ENCODE assay signal across 21 cellular contexts in the genomic region with DNA sequence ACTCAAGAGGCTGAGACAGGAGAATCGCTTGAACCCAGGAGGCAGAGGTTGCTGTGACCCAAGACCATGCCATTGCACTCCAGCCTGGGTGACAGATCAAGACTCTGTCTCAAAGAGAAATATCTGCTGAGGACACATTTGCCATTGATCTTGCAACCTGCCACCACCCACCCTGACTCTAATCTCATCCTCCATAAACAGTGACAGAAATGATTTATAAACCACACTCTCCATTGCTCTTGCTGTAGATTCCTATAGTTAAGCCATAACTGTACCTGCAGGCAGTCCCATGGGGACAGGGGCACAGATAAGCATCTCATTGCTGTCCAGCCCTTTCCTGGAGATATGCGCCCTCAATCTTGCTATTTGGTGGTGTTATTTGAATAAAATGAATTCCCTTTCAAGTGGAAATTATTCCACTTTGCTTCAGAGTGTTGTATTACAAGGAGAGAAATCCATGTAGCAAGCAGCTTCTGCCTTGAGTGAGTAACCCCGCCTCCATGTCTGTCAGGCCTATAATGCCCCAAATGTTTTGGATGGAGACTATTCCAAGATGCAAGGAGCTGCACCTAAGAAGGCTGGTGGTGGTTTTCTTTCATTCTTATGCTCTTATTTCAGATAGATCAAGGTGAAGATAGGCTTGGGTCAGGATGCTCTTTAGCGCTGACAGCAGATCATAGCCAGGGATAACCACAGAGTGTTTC. TPM values are rescaled to one million over a fixed set of nuclear protein-coding genes. Genes with fewer than 3 reads are reported as not detected.
DNase-seq lines count a peak whose midpoint lies in the region; ATAC-seq, FAIRE-seq and TF ChIP-seq lines count a peak whose summit lies in the region.
"Had no signal": no experiment of that assay in that cellular context is flagged by ENCODE, and none has a peak within 500 bp of the region (broad histone marks: within the 10 kb centered on the region; RNA-seq: fewer than 3 reads in every experiment).

No MANE protein-coding gene starts in this region.

- H3K9ac ChIP-seq in endodermal cell (ENCODE audit: extremely low read depth, low read length, poor library complexity, severe bottlenecking): no peak overlapping the region

- POLR2A ChIA-PET in activated CD4-positive, alpha-beta T cell treated with anti-CD3 and anti-CD28 coated beads for 36 hours (lab: Charles Lee): no interaction called here

- 83 to 87% methylated on average over 3 to 4 of the region's 4 CpGs for WGBS in endodermal cell (ENCODE audit: insufficient coverage in 1 of 2, insufficient read length in 1 of 2), 2 experiments

- DNase-seq in D721Med (ENCODE audit: insufficient read length, low spot score): no peak
- DNase-seq in DMS79 treated with DMSO at 0.1 percent for 48 hours (lab: John Stamatoyannopoulos, UW): peak; percentile 82
- peak; percentile 66 for DNase-seq in NCI-H2171 treated with DMSO at 0.1 percent for 48 hours (lab: John Stamatoyannopoulos, UW)
- peak; percentile 34 for DNase-seq in endodermal cell
- no peak for DNase-seq in DMS53 (lab: John Stamatoyannopoulos, UW)
- no peak for DNase-seq in activated CD4-positive, alpha-beta T cell treated with anti-CD3 and anti-CD28 coated beads for 36 hours
- DNase-seq: ACHN; AML-193; COR-L47; NCI-H1105 treated with DMSO at 0.1 percent for 48 hours; NCI-H1930; NCI-H2227 treated with DMSO at 0.1 percent for 48 hours; NCI-H526 treated with DMSO at 0.1 percent for 48 hours; NK-92 treated with Interleukin-12 subunit alpha and Interleukin-12 subunit beta, amount 100 ng/mL, for 24 hours; SHP77 had no signal

- no peak overlapping the region for H3K27ac ChIP-seq in endodermal cell (ENCODE audit: low read depth, low read length)

- peaks cover 8% of the 10 kb centered on the region for H3K4me1 ChIP-seq in endodermal cell (ENCODE audit: control insufficient read depth, insufficient read depth, low read length)

- no peak overlapping the region for H3K4me3 Mint-ChIP-seq in endodermal cell
- H3K4me3 Mint-ChIP-seq in activated CD4-positive, alpha-beta T cell treated with anti-CD3 and anti-CD28 coated beads for 36 hours: no peak overlapping the region

- H3K4me1 Mint-ChIP-seq in endodermal cell: peaks cover 39% of the 10 kb centered on the region
- peaks cover 9% of the 10 kb centered on the region for H3K4me1 Mint-ChIP-seq in activated CD4-positive, alpha-beta T cell treated with anti-CD3 and anti-CD28 coated beads for 36 hours

- CTCF ChIA-PET in activated CD4-positive, alpha-beta T cell treated with anti-CD3 and anti-CD28 coated beads for 36 hours (lab: Charles Lee): interaction anchor here (0.7 to 1.3 kb wide), 3 partner anchors 10 to 172 kb away, joined by 3 to 7 read pairs (median 3); no protein-coding TSS in a partner anchor

- peak; percentile 66 for FAIRE-seq in D721Med (lab: Jason Lieb, UNC)
- FAIRE-seq: G401.6, H54 had no signal

- peaks cover 74% of the 10 kb centered on the region for H3K27me3 Mint-ChIP-seq in endodermal cell (ENCODE audit: insufficient read depth)
- peaks cover 63% of the 10 kb centered on the region for H3K27me3 Mint-ChIP-seq in activated CD4-positive, alpha-beta T cell treated with anti-CD3 and anti-CD28 coated beads for 36 hours

- no peak overlapping the region for H3K4me3 ChIP-seq in endodermal cell (ENCODE audit: low read length)

- TF ChIP-seq CTCF in D721Med (IDR thresholded peaks at IDR 0.05; ENCODE audit: insufficient read depth, missing control alignments) (no peak), endodermal cell (conservative IDR thresholded peaks at IDR 0.05) (no peak)

- no peak for ATAC-seq in GM21360 (IDR thresholded peaks at IDR 0.05; ENCODE audit: unreplicated experiment)
- ATAC-seq in activated CD4-positive, alpha-beta T cell treated with anti-CD3 and anti-CD28 coated beads for 36 hours: no peak
- ATAC-seq in GM19455 (IDR thresholded peaks at IDR 0.05; ENCODE audit: unreplicated experiment): no peak

- H3K27ac Mint-ChIP-seq in endodermal cell: no peak overlapping the region
- H3K27ac Mint-ChIP-seq in activated CD4-positive, alpha-beta T cell treated with anti-CD3 and anti-CD28 coated beads for 36 hours: no peak overlapping the region

- H3K9me3 Mint-ChIP-seq in endodermal cell: no peaks in the 10 kb centered on the region
- no peaks in the 10 kb centered on the region for H3K9me3 Mint-ChIP-seq in activated CD4-positive, alpha-beta T cell treated with anti-CD3 and anti-CD28 coated beads for 36 hours (ENCODE audit: low read depth)

- intact Hi-C loops in activated CD4-positive, alpha-beta T cell treated with anti-CD3 and anti-CD28 coated beads for 36 hours (cut with DNase I, micrococcal nuclease): no loop called here

- H3K27me3 ChIP-seq in endodermal cell (ENCODE audit: control insufficient read depth, insufficient read depth, low read length, poor library complexity, severe bottlenecking): peaks cover 70% of the 10 kb centered on the region

- H3K9me3 ChIP-seq in endodermal cell (ENCODE audit: control insufficient read depth, low read length): no peaks in the 10 kb centered on the region

- H3K36me3 Mint-ChIP-seq in endodermal cell (ENCODE audit: low read depth): no peaks in the 10 kb centered on the region
- no peaks in the 10 kb centered on the region for H3K36me3 Mint-ChIP-seq in activated CD4-positive, alpha-beta T cell treated with anti-CD3 and anti-CD28 coated beads for 36 hours (ENCODE audit: low read depth)

- H3K36me3 ChIP-seq in endodermal cell (ENCODE audit: control insufficient read depth, insufficient read depth, low read length): no peaks in the 10 kb centered on the region

RNA-seq across cellular contexts. Expression of a gene that starts 3.0 kb away (rescaled TPM):
- 1 to 10 TPM in 1 of 2 donors, under 1 TPM in 1; 0.38 to 1.7 TPM for total RNA-seq in endodermal cell
- polyA plus RNA-seq in endodermal cell (2013, experiment 1 of 2): 9.5 TPM
- 8.9 TPM for polyA plus RNA-seq in endodermal cell (2013, experiment 2 of 2)
- not detected for total RNA-seq in activated CD4-positive, alpha-beta T cell treated with anti-CD3 and anti-CD28 coated beads for 36 hours
- total RNA-seq: OCI-LY7; T-helper 1 cell treated with Interleukin-12 subunit alpha and Interleukin-12 subunit beta and Interleukin-4 antibody, amounts not matched to agents 30 ng/mL and 1 ng/mL, for 36 hours had no signal

RNA-seq across cellular contexts. Expression of a gene that starts 37.0 kb away (rescaled TPM):
- 1 to 10 TPM; 1.1 to 1.6 TPM for total RNA-seq in endodermal cell
- 3.0 TPM for polyA plus RNA-seq in endodermal cell (2013, experiment 1 of 2)
- polyA plus RNA-seq in endodermal cell (2013, experiment 2 of 2): 3.4 TPM
- total RNA-seq in activated CD4-positive, alpha-beta T cell treated with anti-CD3 and anti-CD28 coated beads for 36 hours: 1 to 10 TPM; 1.1 to 1.4 TPM

RNA-seq across cellular contexts. Expression of a gene that starts 46.5 kb away (rescaled TPM):
- 10 to 100 TPM; 16.2 to 22.5 TPM for total RNA-seq in endodermal cell
- 19.9 TPM for polyA plus RNA-seq in endodermal cell (2013, experiment 1 of 2)
- polyA plus RNA-seq in endodermal cell (2013, experiment 2 of 2): 21.3 TPM
- total RNA-seq in activated CD4-positive, alpha-beta T cell treated with anti-CD3 and anti-CD28 coated beads for 36 hours: 1 to 10 TPM; 8.6 to 10.0 TPM

Comparison
In these comparisons a context has a peak if more than half of its experiments do, and no peak if none do; other contexts are left out.
1. DNase-seq: peak in DMS79 treated with DMSO at 0.1 percent for 48 hours (single experiment), NCI-H2171 treated with DMSO at 0.1 percent for 48 hours (single experiment) and endodermal cell (single experiment); none in D721Med (single experiment), DMS53 (single experiment) and activated CD4-positive, alpha-beta T cell treated with anti-CD3 and anti-CD28 coated beads for 36 hours (single experiment).